In the genomic region with DNA sequence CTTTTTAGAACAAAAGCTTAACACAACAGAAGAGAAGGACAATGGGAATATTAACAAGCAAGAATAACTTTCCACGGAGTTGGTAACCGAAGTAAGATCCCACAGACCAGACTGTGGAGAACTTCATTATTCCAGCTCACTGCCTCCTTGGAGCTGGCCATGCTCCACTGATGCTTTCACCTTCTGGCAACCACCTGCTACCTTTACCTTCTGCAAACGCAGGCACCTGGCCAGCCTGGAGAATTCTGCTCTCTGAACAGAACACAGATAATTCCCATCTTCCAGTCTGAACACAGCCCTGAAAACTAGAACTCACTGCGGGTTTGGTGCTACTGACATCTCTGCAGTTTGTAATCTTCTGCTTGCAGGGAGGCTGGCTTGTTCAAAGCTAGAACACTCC, we compare ENCODE assay signal across 24 cellular contexts.
DNase-seq lines count a peak whose midpoint lies in the region; ATAC-seq and TF ChIP-seq lines count a peak whose summit lies in the region.
"Had no signal": no experiment of that assay in that cellular context is flagged by ENCODE, and none has a peak within 500 bp of the region (broad histone marks: within the 10 kb centered on the region; RNA-seq: fewer than 3 reads in every experiment).

No MANE protein-coding gene starts in this region.

- peaks cover 5% of the 10 kb centered on the region for H3K36me3 Mint-ChIP-seq in stimulated activated effector memory CD8-positive, alpha-beta T cell treated with anti-CD3 and anti-CD28 coated beads, Interleukin-12 subunit alpha, Interleukin-12 subunit beta, amount 100 ng/mL, for 72 hours
- H3K36me3 Mint-ChIP-seq: CD4-positive, CD25-positive, alpha-beta regulatory T cell had no signal

- H3K4me3 ChIP-seq in LNCaP clone FGC (ENCODE audit: low read depth, low read length) = no peak overlapping the region
- H3K4me3 ChIP-seq: right lobe of liver, upper lobe of left lung had no signal

- ATAC-seq in stimulated activated effector memory CD8-positive, alpha-beta T cell treated with anti-CD3 and anti-CD28 coated beads, Interleukin-12 subunit alpha, Interleukin-12 subunit beta, amount 100 ng/mL, for 72 hours = no peak
- ATAC-seq: activated CD8-positive, alpha-beta memory T cell treated with anti-CD3 and anti-CD28 coated beads, Interleukin-2, amount 10 ng/mL, durations not matched to agents 7 days and 5 days; right lobe of liver had no signal

- DNase-seq in DMS79 treated with DMSO at 0.1 percent for 48 hours (lab: John Stamatoyannopoulos, UW) = peak; percentile 46
- no peak for DNase-seq in DMS79 (lab: John Stamatoyannopoulos, UW)
- DNase-seq in LNCaP clone FGC (ENCODE audit: low read depth) = peak; percentile 41
- DNase-seq in cerebellar cortex (ENCODE audit: low spot score) = peak; percentile 97
- DNase-seq in stimulated activated effector memory CD8-positive, alpha-beta T cell treated with anti-CD3 and anti-CD28 coated beads, Interleukin-12 subunit alpha, Interleukin-12 subunit beta, amount 100 ng/mL, for 72 hours (ENCODE audit: low spot score in 2 of 2) = no peak
- no peak for DNase-seq in SHP77 treated with DMSO at 0.1 percent for 48 hours (lab: John Stamatoyannopoulos, UW)
- no peak for DNase-seq in middle frontal gyrus (ENCODE audit: extremely low spot score, low spot score)
- DNase-seq in T-helper 2 cell = no peak
- DNase-seq: activated B cell treated with CpG ODN at 0.5 μM for 24 hours; activated CD8-positive, alpha-beta memory T cell treated with anti-CD3 and anti-CD28 coated beads, Interleukin-2, amount 10 ng/mL, durations not matched to agents 7 days and 5 days; activated naive CD4-positive, alpha-beta T cell; activated T-cell treated with anti-CD3 and anti-CD28 coated beads, Interleukin-2, amount 50 U/mL, for 48 hours; CD4-positive, CD25-positive, alpha-beta regulatory T cell; effector CD4-positive, alpha-beta T cell; H7; IMR-90; NCI-H446 treated with DMSO at 0.1 percent for 48 hours; posterior cingulate gyrus; right lobe of liver; stimulated activated CD4-positive, alpha-beta T cell treated with anti-CD3 and anti-CD28 coated beads, Interleukin-2, amount 100 ng/mL, for 48 hours; SW 1271; upper lobe of left lung had no signal

- H3K27ac Mint-ChIP-seq in stimulated activated effector memory CD8-positive, alpha-beta T cell treated with anti-CD3 and anti-CD28 coated beads, Interleukin-12 subunit alpha, Interleukin-12 subunit beta, amount 100 ng/mL, for 72 hours = peak overlapping the region; percentile 16
- H3K27ac Mint-ChIP-seq: activated CD8-positive, alpha-beta memory T cell treated with anti-CD3 and anti-CD28 coated beads, Interleukin-2, amount 10 ng/mL, durations not matched to agents 7 days and 5 days; brain had no signal

- H3K4me3 Mint-ChIP-seq in stimulated activated effector memory CD8-positive, alpha-beta T cell treated with anti-CD3 and anti-CD28 coated beads, Interleukin-12 subunit alpha, Interleukin-12 subunit beta, amount 100 ng/mL, for 72 hours = no peak overlapping the region
- H3K4me3 Mint-ChIP-seq: activated B cell treated with CpG ODN at 0.5 μM for 24 hours; activated CD8-positive, alpha-beta memory T cell treated with anti-CD3 and anti-CD28 coated beads, Interleukin-2, amount 10 ng/mL, durations not matched to agents 7 days and 5 days; brain; CD4-positive, CD25-positive, alpha-beta regulatory T cell; neural crest cell had no signal

- H3K4me1 Mint-ChIP-seq in stimulated activated effector memory CD8-positive, alpha-beta T cell treated with anti-CD3 and anti-CD28 coated beads, Interleukin-12 subunit alpha, Interleukin-12 subunit beta, amount 100 ng/mL, for 72 hours = peaks cover 22% of the 10 kb centered on the region
- H3K4me1 Mint-ChIP-seq: activated CD8-positive, alpha-beta memory T cell treated with anti-CD3 and anti-CD28 coated beads, Interleukin-2, amount 10 ng/mL, durations not matched to agents 7 days and 5 days; neural crest cell had no signal

- TF ChIP-seq CTCF in LNCaP clone FGC (IDR thresholded peaks at IDR 0.05; ENCODE audit: control insufficient read depth, extremely low read depth, insufficient read depth) = no peak

- H3K9me3 Mint-ChIP-seq in stimulated activated effector memory CD8-positive, alpha-beta T cell treated with anti-CD3 and anti-CD28 coated beads, Interleukin-12 subunit alpha, Interleukin-12 subunit beta, amount 100 ng/mL, for 72 hours = no peaks in the 10 kb centered on the region
- H3K9me3 Mint-ChIP-seq: activated B cell treated with CpG ODN at 0.5 μM for 24 hours, brain, neural crest cell had no signal

Comparison
In these comparisons a context has a peak if more than half of its experiments do, and no peak if none do; other contexts are left out.
1. DNase-seq: peak in DMS79 treated with DMSO at 0.1 percent for 48 hours (single experiment), LNCaP clone FGC (single experiment) and cerebellar cortex (single experiment); none in DMS79 (single experiment), stimulated activated effector memory CD8-positive, alpha-beta T cell treated with anti-CD3 and anti-CD28 coated beads, Interleukin-12 subunit alpha, Interleukin-12 subunit beta, amount 100 ng/mL, for 72 hours (0 of 2), SHP77 treated with DMSO at 0.1 percent for 48 hours (single experiment), middle frontal gyrus (single experiment) and T-helper 2 cell (0 of 5).